15 cellular contexts compared by ENCODE assay signal in genomic region chr9:137380171-137380570, GRCh38.
"Had no signal": no experiment of that assay in that cellular context is flagged by ENCODE, and none has a peak within 500 bp of the region (broad histone marks: within the 10 kb centered on the region; RNA-seq: fewer than 3 reads in every experiment).

No MANE protein-coding gene starts in this region.

- DNase-seq: effector CD8-positive, alpha-beta T cell; effector memory CD8-positive, alpha-beta T cell; erythroblast; esophagus squamous epithelium; foreskin melanocyte; gastrocnemius medialis; glutamatergic neuron; heart right ventricle; hippocampal formation; mesenchymal stem cell had no signal

- H3K9me3 ChIP-seq: gastrocnemius medialis, lower lobe of right lung, mucosa of descending colon had no signal

- H3K27me3 ChIP-seq: esophagus squamous epithelium, gastrocnemius medialis, heart right ventricle, left lung had no signal

- H3K36me3 ChIP-seq: esophagus squamous epithelium, gastrocnemius medialis, lower lobe of right lung had no signal

- H3K4me1 ChIP-seq: esophagus squamous epithelium, gastrocnemius medialis, heart right ventricle, left lung, lower lobe of right lung had no signal

- H3K4me3 ChIP-seq: coronary artery, esophagus squamous epithelium, gastrocnemius medialis, heart right ventricle, left lung, lower lobe of right lung, mucosa of descending colon had no signal

- H3K27ac ChIP-seq: coronary artery, epithelial cell of prostate, esophagus squamous epithelium, gastrocnemius medialis, heart right ventricle, left lung, lower lobe of right lung had no signal
